18 cellular contexts compared by ENCODE assay signal in the genomic region with DNA sequence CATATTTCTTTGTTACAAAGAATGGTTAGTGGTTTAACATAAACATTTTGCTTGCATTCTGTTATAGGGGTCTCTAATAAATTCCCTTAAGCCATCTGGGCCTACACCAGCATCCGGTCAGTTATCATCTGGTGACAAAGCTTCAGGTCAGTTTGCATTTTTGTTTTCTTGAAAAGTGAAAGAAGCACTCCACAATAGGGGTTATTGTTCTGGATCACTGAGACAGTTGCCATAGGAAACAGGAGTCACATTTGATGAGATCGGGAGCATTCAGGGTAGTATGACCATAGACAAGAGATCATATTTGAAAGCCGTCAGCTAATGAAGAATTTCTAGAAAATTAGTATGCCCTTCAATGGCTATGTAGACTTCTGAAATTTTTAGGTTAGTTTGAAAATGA.
DNase-seq lines count a peak whose midpoint lies in the region; ATAC-seq, FAIRE-seq and TF ChIP-seq lines count a peak whose summit lies in the region.
"Had no signal": no experiment of that assay in that cellular context is flagged by ENCODE, and none has a peak within 500 bp of the region (broad histone marks: within the 10 kb centered on the region; RNA-seq: fewer than 3 reads in every experiment).

No MANE protein-coding gene starts in this region.

- intact Hi-C loops in kidney (cut with DNase I), result no loop called here

- peak overlapping the region; percentile 24 for H3K27ac Mint-ChIP-seq in memory B cell
- H3K27ac Mint-ChIP-seq: CD4-positive, CD25-positive, alpha-beta regulatory T cell; CD8-positive, alpha-beta memory T cell had no signal

- no peaks in the 10 kb centered on the region for H3K27me3 Mint-ChIP-seq in memory B cell
- H3K27me3 Mint-ChIP-seq: CD4-positive, CD25-positive, alpha-beta regulatory T cell; CD8-positive, alpha-beta memory T cell had no signal

- H3K4me3 Mint-ChIP-seq in memory B cell, result no peak overlapping the region
- H3K4me3 Mint-ChIP-seq: CD4-positive, CD25-positive, alpha-beta regulatory T cell; CD8-positive, alpha-beta memory T cell had no signal

- no peak overlapping the region for H3K4me3 ChIP-seq in kidney (ENCODE audit: low read length in 2 of 2)
- H3K4me3 ChIP-seq: GM23248, HAP-1 had no signal

- TF ChIP-seq CTCF in kidney (IDR thresholded peaks at IDR 0.05; ENCODE audit: borderline replicate concordance, extremely low read depth, insufficient read depth), result no peak

- FAIRE-seq in kidney (lab: Jason Lieb, UNC), result no peak
- FAIRE-seq: D721Med, GM18507 had no signal

- DNase-seq in epithelial cell of prostate (ENCODE audit: low read depth, low spot score) (no peak), memory B cell (ENCODE audit: low spot score in 2 of 2) (no peak), pons (ENCODE audit: low spot score) (peak; percentile 85), kidney (no peak), HuH-7.5 (ENCODE audit: low spot score) (no peak)
- DNase-seq: ACHN; BE2C; C1 segment of cervical spinal cord; Caco-2; CD4-positive, CD25-positive, alpha-beta regulatory T cell; CD8-positive, alpha-beta memory T cell; DMS79; GDM1; GM23248 had no signal

- no peak for ATAC-seq in memory B cell (ENCODE audit: low read depth)
- no peak for ATAC-seq in HG02970 (IDR thresholded peaks at IDR 0.05; ENCODE audit: low FRiP score, unreplicated experiment)

- no peaks in the 10 kb centered on the region for H3K9me3 ChIP-seq in kidney (ENCODE audit: control insufficient read depth in 1 of 2, low read length in 2 of 2)
- H3K9me3 ChIP-seq: BE2C, Caco-2, HAP-1 had no signal

- no peaks in the 10 kb centered on the region for H3K4me1 Mint-ChIP-seq in memory B cell
- H3K4me1 Mint-ChIP-seq: CD8-positive, alpha-beta memory T cell had no signal

- peaks cover 35% of the 10 kb centered on the region for H3K36me3 Mint-ChIP-seq in memory B cell

- H3K27ac ChIP-seq in epithelial cell of prostate, result peak overlapping the region; percentile 83
- no peak overlapping the region for H3K27ac ChIP-seq in kidney (ENCODE audit: low read depth in 2 of 2, low read length in 2 of 2)
- H3K27ac ChIP-seq: GM23248 had no signal

- peaks cover 39 to 42% of the 10 kb centered on the region in 2 donors for H3K36me3 ChIP-seq in kidney (ENCODE audit: control insufficient read depth in 1 of 2, insufficient read depth in 2 of 2, low read length in 2 of 2)

- no peaks in the 10 kb centered on the region for H3K4me1 ChIP-seq in kidney (ENCODE audit: control insufficient read depth in 1 of 2, insufficient read depth in 1 of 2, low read depth in 1 of 2, low read length in 2 of 2)
- H3K4me1 ChIP-seq: BE2C, Caco-2, HAP-1 had no signal

- no peak overlapping the region for H3K9ac ChIP-seq in kidney (ENCODE audit: low read length in 2 of 2)
- H3K9ac ChIP-seq: GM23248 had no signal

- H3K9me3 Mint-ChIP-seq in memory B cell, result no peaks in the 10 kb centered on the region
- H3K9me3 Mint-ChIP-seq: CD4-positive, CD25-positive, alpha-beta regulatory T cell; CD8-positive, alpha-beta memory T cell had no signal
